Comparison of ENCODE assay signal across 31 cellular contexts in the genomic region with DNA sequence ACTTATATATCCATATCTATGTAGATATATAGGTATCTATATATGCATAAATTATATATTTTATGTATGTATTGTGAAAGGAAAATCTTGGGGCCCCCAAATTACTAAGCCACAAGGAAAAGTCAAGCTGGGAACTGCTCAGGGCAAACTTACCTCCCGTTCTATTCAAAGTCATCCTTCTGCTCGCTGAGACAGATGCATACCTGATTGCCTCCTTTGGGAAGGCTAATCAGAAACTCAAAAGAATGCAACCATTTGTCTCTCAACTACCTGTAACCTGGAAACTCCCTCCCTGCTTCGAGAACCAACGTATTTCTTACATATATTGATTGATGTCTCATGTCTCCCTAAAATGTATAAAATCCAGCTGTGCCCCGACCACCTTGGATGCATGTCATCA. TPM values are rescaled to one million over a fixed set of nuclear protein-coding genes. Genes with fewer than 3 reads are reported as not detected.
"Had no signal": no experiment of that assay in that cellular context is flagged by ENCODE, and none has a peak within 500 bp of the region (broad histone marks: within the 10 kb centered on the region; RNA-seq: fewer than 3 reads in every experiment).

No MANE protein-coding gene starts in this region.

- H3K9ac ChIP-seq: neural progenitor cell, parathyroid adenoma had no signal

- H2AFZ ChIP-seq: neural progenitor cell, parathyroid adenoma had no signal

- H3K36me3 ChIP-seq: left lung, lower lobe of right lung, neural progenitor cell, neutrophil, prostate gland, suprapubic skin, thoracic aorta, tibial artery, upper lobe of right lung had no signal

- H3K4me3 Mint-ChIP-seq: immature natural killer cell; mesothelial cell of epicardium; naive B cell; natural killer cell; nephron progenitor cell; neural progenitor cell; stimulated activated effector memory CD8-positive, alpha-beta T cell treated with anti-CD3 and anti-CD28 coated beads, Interleukin-12 subunit alpha, Interleukin-12 subunit beta, amount 100 ng/mL, for 72 hours; stimulated activated naive CD8-positive, alpha-beta T cell treated with anti-CD3 and anti-CD28 coated beads, Interleukin-15, Interleukin-2, amounts not matched to agents 100 ng/mL and 50 ng/mL, for 24 hours had no signal

- H3K27ac Mint-ChIP-seq: immature natural killer cell; mesothelial cell of epicardium; naive B cell; natural killer cell; nephron progenitor cell; neural progenitor cell; stimulated activated effector memory CD8-positive, alpha-beta T cell treated with anti-CD3 and anti-CD28 coated beads, Interleukin-12 subunit alpha, Interleukin-12 subunit beta, amount 100 ng/mL, for 72 hours; stimulated activated naive CD8-positive, alpha-beta T cell treated with anti-CD3 and anti-CD28 coated beads, Interleukin-15, Interleukin-2, amounts not matched to agents 100 ng/mL and 50 ng/mL, for 24 hours had no signal

- H3K4me1 Mint-ChIP-seq: immature natural killer cell; mesothelial cell of epicardium; naive B cell; natural killer cell; stimulated activated effector memory CD8-positive, alpha-beta T cell treated with anti-CD3 and anti-CD28 coated beads, Interleukin-12 subunit alpha, Interleukin-12 subunit beta, amount 100 ng/mL, for 72 hours had no signal

- H3K79me2 ChIP-seq: parathyroid adenoma had no signal

- H3K9me3 ChIP-seq: left lung, lower lobe of right lung, neutrophil, prostate gland, suprapubic skin, thoracic aorta, tibial artery, upper lobe of right lung had no signal

- H3K4me2 ChIP-seq: neural progenitor cell had no signal

- H3K4me3 ChIP-seq: left lung, lower lobe of right lung, neural progenitor cell, prostate gland, skin epidermis, suprapubic skin, thoracic aorta, tibial artery, upper lobe of right lung had no signal

- H3K27ac ChIP-seq: left lung, lower lobe of right lung, neural progenitor cell, neutrophil, parathyroid adenoma, prostate gland, skin epidermis, suprapubic skin, thoracic aorta, tibial artery, upper lobe of right lung had no signal

- H3K9me3 Mint-ChIP-seq: immature natural killer cell; mesothelial cell of epicardium; natural killer cell; nephron progenitor cell; neural progenitor cell; stimulated activated effector memory CD8-positive, alpha-beta T cell treated with anti-CD3 and anti-CD28 coated beads, Interleukin-12 subunit alpha, Interleukin-12 subunit beta, amount 100 ng/mL, for 72 hours; stimulated activated naive CD8-positive, alpha-beta T cell treated with anti-CD3 and anti-CD28 coated beads, Interleukin-15, Interleukin-2, amounts not matched to agents 100 ng/mL and 50 ng/mL, for 24 hours had no signal

- H3K4me1 ChIP-seq: left lung, lower lobe of right lung, parathyroid adenoma, prostate gland, suprapubic skin, tibial artery, upper lobe of right lung had no signal

- H3K36me3 Mint-ChIP-seq: immature natural killer cell; mesothelial cell of epicardium; naive B cell; natural killer cell; neural progenitor cell; stimulated activated effector memory CD8-positive, alpha-beta T cell treated with anti-CD3 and anti-CD28 coated beads, Interleukin-12 subunit alpha, Interleukin-12 subunit beta, amount 100 ng/mL, for 72 hours had no signal

- DNase-seq: immature natural killer cell; kidney; left colon; left lung; lower lobe of right lung; mammary epithelial cell; mesenchymal stem cell; naive B cell; natural killer cell; nephron progenitor cell; occipital lobe; retina; right cardiac atrium; stimulated activated CD4-positive, alpha-beta T cell treated with anti-CD3 and anti-CD28 coated beads, Interleukin-12 subunit alpha, Interleukin-12 subunit beta, amount 100 ng/mL, for 4 hours; stimulated activated CD4-positive, alpha-beta T cell treated with anti-CD3 and anti-CD28 coated beads, Interleukin-15, amount 100 ng/mL, for 24 hours; stimulated activated CD4-positive, alpha-beta T cell treated with anti-CD3 and anti-CD28 coated beads, Interleukin-2, amount 100 ng/mL, for 24 hours; stimulated activated CD4-positive, alpha-beta T cell treated with anti-CD3 and anti-CD28 coated beads, Interleukin-4, amount 100 ng/mL, for 24 hours; stimulated activated naive CD4-positive, alpha-beta T cell; tibial artery; trophoblast cell; upper lobe of right lung had no signal

RNA-seq across cellular contexts. Expression of a gene that starts 58.8 kb away (rescaled TPM):
- polyA plus RNA-seq: immature natural killer cell had no signal
